ENCODE assay signal across 20 cellular contexts in the genomic region with DNA sequence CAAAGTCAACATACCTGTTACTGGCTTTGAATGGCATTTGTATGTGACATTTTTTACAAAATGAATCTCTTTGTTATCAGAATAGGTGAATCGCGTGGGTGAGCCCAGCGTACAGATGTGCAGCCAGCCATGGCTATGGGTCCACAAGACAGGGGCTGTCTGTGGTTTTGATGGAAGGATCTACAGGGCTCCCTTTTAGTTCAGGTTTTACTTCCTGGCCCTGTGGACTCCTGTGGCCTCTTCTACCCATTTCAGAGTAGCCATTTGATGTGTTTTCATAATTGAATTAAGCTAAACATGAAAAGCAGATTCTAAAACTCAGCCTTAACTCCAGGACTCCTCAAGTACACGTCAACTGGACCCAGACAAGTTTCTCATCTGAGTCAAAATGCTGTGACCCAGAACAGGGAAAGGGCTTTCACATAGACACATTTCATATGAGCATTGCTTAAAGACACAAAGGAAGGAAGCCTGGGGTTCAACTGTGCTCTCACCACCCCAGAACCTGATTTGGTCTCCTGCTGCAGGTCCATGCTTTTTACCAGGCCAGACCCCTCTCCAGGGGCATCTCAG.
DNase-seq lines count a peak whose midpoint lies in the region; ATAC-seq and TF ChIP-seq lines count a peak whose summit lies in the region.
"Had no signal": no experiment of that assay in that cellular context is flagged by ENCODE, and none has a peak within 500 bp of the region (broad histone marks: within the 10 kb centered on the region; RNA-seq: fewer than 3 reads in every experiment).

No MANE protein-coding gene starts in this region.

- no peaks in the 10 kb centered on the region for H3K27me3 Mint-ChIP-seq in MCF 10A (ENCODE audit: insufficient read depth, unreplicated experiment)
- H3K27me3 Mint-ChIP-seq in dendritic cell treated with granulocyte-macrophage colony-stimulating factor and Interleukin-4, amounts not matched to agents 40 ng/mL and 50 ng/mL, for 4 days, result no peaks in the 10 kb centered on the region
- H3K27me3 Mint-ChIP-seq in stimulated activated memory B cell treated with anti-CD40 and anti-IgM and Interleukin-4, amounts not matched to agents 10 μg/mL and 1 μg/mL and 100 μg/mL, for 72 hours, result no peaks in the 10 kb centered on the region

- in situ Hi-C loops in mammary epithelial cell (cut with MboI; ENCODE audit: low sequenced_read_pairs in 2 of 2), result no loop called here

- BruUV-seq in MCF 10A (replicated peaks; lab: Mats Ljungman, UMichigan), result no TSS peak
- BruUV-seq in mammary epithelial cell (replicated peaks; lab: Mats Ljungman, UMichigan), result no TSS peak

- H3K9me3 Mint-ChIP-seq in MCF 10A (ENCODE audit: unreplicated experiment), result no peaks in the 10 kb centered on the region
- H3K9me3 Mint-ChIP-seq in dendritic cell treated with granulocyte-macrophage colony-stimulating factor and Interleukin-4, amounts not matched to agents 40 ng/mL and 50 ng/mL, for 4 days, result no peaks in the 10 kb centered on the region
- no peaks in the 10 kb centered on the region for H3K9me3 Mint-ChIP-seq in stimulated activated memory B cell treated with anti-CD40 and anti-IgM and Interleukin-4, amounts not matched to agents 10 μg/mL and 1 μg/mL and 100 μg/mL, for 72 hours

- peak overlapping the region; percentile 54 for H3K27ac Mint-ChIP-seq in MCF 10A (ENCODE audit: low read depth, unreplicated experiment)
- peak overlapping the region; percentile 33 for H3K27ac Mint-ChIP-seq in dendritic cell treated with granulocyte-macrophage colony-stimulating factor and Interleukin-4, amounts not matched to agents 40 ng/mL and 50 ng/mL, for 4 days
- H3K27ac Mint-ChIP-seq in stimulated activated memory B cell treated with anti-CD40 and anti-IgM and Interleukin-4, amounts not matched to agents 10 μg/mL and 1 μg/mL and 100 μg/mL, for 72 hours, result no peak overlapping the region

- peak; percentile 42 for ATAC-seq in stimulated activated memory B cell treated with anti-CD40 and anti-IgM and Interleukin-4, amounts not matched to agents 10 μg/mL and 1 μg/mL and 100 μg/mL, for 72 hours
- ATAC-seq in sciatic nerve, result no peak
- ATAC-seq: K562 had no signal

- CTCF ChIA-PET in MCF 10A (lab: Yijun Ruan, JAX), result interaction anchor here (0.7 to 7.2 kb wide), 8 partner anchors 10 to 219 kb away, joined by 3 to 46 read pairs (median 5); no protein-coding TSS in a partner anchor
- CTCF ChIA-PET in mammary epithelial cell (lab: Charles Lee; ENCODE audit: low non-redundant PET), result no interaction called here

- H3K4me3 Mint-ChIP-seq in MCF 10A (ENCODE audit: unreplicated experiment), result no peak overlapping the region
- H3K4me3 Mint-ChIP-seq in dendritic cell treated with granulocyte-macrophage colony-stimulating factor and Interleukin-4, amounts not matched to agents 40 ng/mL and 50 ng/mL, for 4 days, result no peak overlapping the region
- no peak overlapping the region for H3K4me3 Mint-ChIP-seq in stimulated activated memory B cell treated with anti-CD40 and anti-IgM and Interleukin-4, amounts not matched to agents 10 μg/mL and 1 μg/mL and 100 μg/mL, for 72 hours

- no peaks in the 10 kb centered on the region for H3K79me2 ChIP-seq in mammary epithelial cell (ENCODE audit: insufficient read depth, low read length)

- H3K4me1 Mint-ChIP-seq in MCF 10A (ENCODE audit: insufficient read depth, unreplicated experiment), result peaks cover 47% of the 10 kb centered on the region
- H3K4me1 Mint-ChIP-seq in dendritic cell treated with granulocyte-macrophage colony-stimulating factor and Interleukin-4, amounts not matched to agents 40 ng/mL and 50 ng/mL, for 4 days (ENCODE audit: low read depth), result peaks cover 87% of the 10 kb centered on the region
- peaks cover 55% of the 10 kb centered on the region for H3K4me1 Mint-ChIP-seq in stimulated activated memory B cell treated with anti-CD40 and anti-IgM and Interleukin-4, amounts not matched to agents 10 μg/mL and 1 μg/mL and 100 μg/mL, for 72 hours

- H4K20me1 ChIP-seq in mammary epithelial cell (ENCODE audit: insufficient read depth, low read length), result no peaks in the 10 kb centered on the region

- POLR2A ChIA-PET in MCF 10A (lab: Yijun Ruan, JAX), result interaction anchor here (0.9 to 11.8 kb wide), 7 partner anchors 16 to 82 kb away, joined by 3 to 158 read pairs (median 7); no protein-coding TSS in a partner anchor

- H2AFZ ChIP-seq in mammary epithelial cell (ENCODE audit: low read depth, low read length), result no peak overlapping the region

- TF ChIP-seq CTCF in MCF 10A (IDR thresholded peaks at IDR 0.05; ENCODE audit: unreplicated experiment) (no peak), mammary epithelial cell (conservative IDR thresholded peaks at IDR 0.05 in 1 of 2, IDR thresholded peaks at IDR 0.05 in 1 of 2; ENCODE audit: extremely low read depth in 1 of 2, insufficient read depth in 1 of 2, low read depth in 1 of 2, low read length in 2 of 2) (no peak), GM20000 (IDR thresholded peaks at IDR 0.05; ENCODE audit: extremely low read depth, missing control alignments) (no peak)

- H3K4me2 ChIP-seq in mammary epithelial cell (ENCODE audit: insufficient read depth, low read depth, low read length), result no peak overlapping the region

- H3K36me3 Mint-ChIP-seq in MCF 10A (ENCODE audit: insufficient read depth, unreplicated experiment), result no peaks in the 10 kb centered on the region
- H3K36me3 Mint-ChIP-seq in dendritic cell treated with granulocyte-macrophage colony-stimulating factor and Interleukin-4, amounts not matched to agents 40 ng/mL and 50 ng/mL, for 4 days (ENCODE audit: low read depth), result peaks cover 19% of the 10 kb centered on the region
- no peaks in the 10 kb centered on the region for H3K36me3 Mint-ChIP-seq in stimulated activated memory B cell treated with anti-CD40 and anti-IgM and Interleukin-4, amounts not matched to agents 10 μg/mL and 1 μg/mL and 100 μg/mL, for 72 hours

- dilution Hi-C loops in mammary epithelial cell (cut with HindIII; ENCODE audit: low sequenced_read_pairs), result no loop called here

- intact Hi-C loops in MCF 10A (cut with micrococcal nuclease), result loop anchor here (5.0 kb wide), 1 partner anchor 80 kb away; no protein-coding TSS in a partner anchor
- intact Hi-C loops in mammary epithelial cell (cut with micrococcal nuclease), result no loop called here
- intact Hi-C loops in dendritic cell treated with granulocyte-macrophage colony-stimulating factor and Interleukin-4, amounts not matched to agents 40 ng/mL and 50 ng/mL, for 4 days (cut with micrococcal nuclease), result loop anchor here (5.0 kb wide), 1 partner anchor 35 kb away; no protein-coding TSS in a partner anchor
- intact Hi-C loops in sciatic nerve (cut with DNase I), result no loop called here

- peaks cover 35% of the 10 kb centered on the region for H3K4me1 ChIP-seq in mammary epithelial cell (ENCODE audit: insufficient read depth, low read length)

- no peaks in the 10 kb centered on the region for H3K27me3 ChIP-seq in mammary epithelial cell (ENCODE audit: insufficient read depth, low read length)
- H3K27me3 ChIP-seq: Peyer's patch had no signal

- H3K36me3 ChIP-seq in mammary epithelial cell (ENCODE audit: insufficient read depth, low read length), result no peaks in the 10 kb centered on the region

- H3K9me3 ChIP-seq in mammary epithelial cell (replicated peaks; ENCODE audit: insufficient read depth, low read length), result no peaks in the 10 kb centered on the region
- H3K9me3 ChIP-seq: Peyer's patch had no signal

- no peak overlapping the region for H3K9ac ChIP-seq in mammary epithelial cell (ENCODE audit: insufficient read depth, low read length)

- no peak overlapping the region for H3K27ac ChIP-seq in mammary epithelial cell (ENCODE audit: insufficient read depth, low read depth, low read length)
- H3K27ac ChIP-seq: 22Rv1, HL-60, Peyer's patch had no signal

- DNase-seq in MCF 10A (ENCODE audit: unreplicated experiment) (no peak), mammary epithelial cell (no peak), GM20000 (ENCODE audit: low spot score) (peak; percentile 32), sciatic nerve (ENCODE audit: low spot score) (no peak), SKM-1 treated with dmso at 0.1 percent for 144 hours (lab: John Stamatoyannopoulos, UW; ENCODE audit: unreplicated experiment) (no peak), NCI-H524 (lab: John Stamatoyannopoulos, UW) (no peak)
- DNase-seq: C1 segment of cervical spinal cord, DMS53, HCEC 1CT, NCI-H1105, NCI-H187, NCI-H446, NCI-H748 treated with DMSO at 0.1 percent for 48 hours, Peyer's patch, SHP77 treated with DMSO at 0.1 percent for 48 hours had no signal

- H3K4me3 ChIP-seq in mammary epithelial cell (replicated peaks in 1 of 3; ENCODE audit: insufficient read depth in 1 of 3, low read depth in 2 of 3, low read length in 3 of 3), result no peak overlapping the region
- H3K4me3 ChIP-seq: K562, Peyer's patch had no signal

- WGBS in mammary epithelial cell (ENCODE audit: low coverage, missing lambda C conversion rate), result 91% methylated on average over 4 of the region's 4 CpGs

Comparison
In these comparisons a context has a peak if more than half of its experiments do, and no peak if none do; other contexts are left out.
1. intact Hi-C loops: an anchor here in MCF 10A (5.0 kb wide) and dendritic cell treated with granulocyte-macrophage colony-stimulating factor and Interleukin-4, amounts not matched to agents 40 ng/mL and 50 ng/mL, for 4 days (5.0 kb wide); none called in mammary epithelial cell and sciatic nerve.